ENCODE assay signal across 11 cellular contexts in genomic region chr6:67630146-67630545, GRCh38.
A peak's percentile ranks its signal among the peaks of the same experiment; 100 is the strongest.
DNase-seq lines count a peak whose midpoint lies in the region; FAIRE-seq and TF ChIP-seq lines count a peak whose summit lies in the region.
"Had no signal": no experiment of that assay in that cellular context is flagged by ENCODE, and none has a peak within 500 bp of the region (broad histone marks: within the 10 kb centered on the region; RNA-seq: fewer than 3 reads in every experiment).

No MANE protein-coding gene starts in this region.

- TF ChIP-seq EP300 in ovary (IDR thresholded peaks at IDR 0.05): no peak

- peak; percentile 98 for FAIRE-seq in H54 (lab: Jason Lieb, UNC)
- FAIRE-seq in RCC 7860 (lab: Jason Lieb, UNC): peak; percentile 73
- FAIRE-seq in endothelial cell of umbilical vein (lab: Jason Lieb, UNC): peak; percentile 69

- H3K9me3 ChIP-seq in endothelial cell of umbilical vein (replicated peaks; ENCODE audit: control insufficient read depth, insufficient read depth, low read length) (peaks cover 5% of the 10 kb centered on the region), ovary (no peaks in the 10 kb centered on the region)

- H3K9me1 ChIP-seq in endothelial cell of umbilical vein (replicated peaks; ENCODE audit: control insufficient read depth, extremely low read depth, insufficient read depth, low read length): no peaks in the 10 kb centered on the region

- dilution Hi-C loops in endothelial cell of umbilical vein (cut with MboI; ENCODE audit: extremely low pct_ligation_motif_present, low sequenced_read_pairs): no loop called here

- no TSS peak for BruUV-seq in endothelial cell of umbilical vein (replicated peaks; lab: Mats Ljungman, UMichigan)

- H3K4me3 ChIP-seq in endothelial cell of umbilical vein (replicated peaks in 1 of 3; ENCODE audit: insufficient read depth in 1 of 3, low read depth in 1 of 3, low read length in 3 of 3) (no peak overlapping the region), ovary (no peak overlapping the region)

- H3K27ac ChIP-seq in endothelial cell of umbilical vein (ENCODE audit: insufficient read depth, low read depth, low read length) (peak overlapping the region; percentile 62), ovary (no peak overlapping the region)

- TF ChIP-seq CTCF in endothelial cell of umbilical vein (IDR thresholded peaks at IDR 0.05; ENCODE audit: extremely low read depth in 1 of 2, insufficient read depth in 1 of 2, low read depth in 1 of 2, low read length in 2 of 2) (no peak), ovary (IDR thresholded peaks at IDR 0.05) (no peak)

- H3K9ac ChIP-seq in endothelial cell of umbilical vein (replicated peaks; ENCODE audit: extremely low read depth, insufficient read depth, low read length): no peak overlapping the region

- H2AFZ ChIP-seq in endothelial cell of umbilical vein (ENCODE audit: low read depth, low read length): no peak overlapping the region

- TF ChIP-seq POLR2A in H54 (IDR thresholded peaks at IDR 0.05; ENCODE audit: low read depth, low read length) (no peak), endothelial cell of umbilical vein (IDR thresholded peaks at IDR 0.05; ENCODE audit: low read depth, low read length) (no peak), ovary (IDR thresholded peaks at IDR 0.05) (no peak)

- DNase-seq in H54 (ENCODE audit: insufficient read length, low spot score) (no peak), RCC 7860 (ENCODE audit: low spot score) (peak; percentile 49), endothelial cell of umbilical vein (ENCODE audit: low read depth, low spot score) (peak; percentile 53), pulmonary artery endothelial cell (ENCODE audit: low read depth, low spot score) (peak; percentile 49), epidermal melanocyte (ENCODE audit: insufficient read length, low spot score) (no peak), NCI-H1436 treated with DMSO at 0.1 percent for 48 hours (lab: John Stamatoyannopoulos, UW) (no peak), ovary (no peak), NCI-H2171 treated with DMSO at 0.1 percent for 48 hours (lab: John Stamatoyannopoulos, UW) (no peak)
- DNase-seq: activated effector memory CD4-positive, alpha-beta T cell treated with anti-CD3 and anti-CD28 coated beads, Interleukin-2, amount 50 U/mL, for 16 hours; DMS79; H9 had no signal

- H3K27me3 ChIP-seq in endothelial cell of umbilical vein (ENCODE audit: control insufficient read depth in 2 of 2, insufficient read depth in 2 of 2, low read length in 2 of 2) (no peaks in the 10 kb centered on the region), ovary (no peaks in the 10 kb centered on the region)

- H3K36me3 ChIP-seq in endothelial cell of umbilical vein (ENCODE audit: control insufficient read depth in 2 of 2, extremely low read depth in 1 of 2, insufficient read depth in 2 of 2, low read length in 2 of 2) (no peaks in the 10 kb centered on the region), ovary (no peaks in the 10 kb centered on the region)

- intact Hi-C loops in endothelial cell of umbilical vein (cut with micrococcal nuclease) (loop anchor here (1.0 to 5.0 kb wide), 2 partner anchors 10 to 137 kb away; no protein-coding TSS in a partner anchor), ovary (cut with DNase I) (no loop called here)

- no peaks in the 10 kb centered on the region for H4K20me1 ChIP-seq in endothelial cell of umbilical vein (replicated peaks; ENCODE audit: control insufficient read depth, extremely low read depth, insufficient read depth, low read length)

- 3 to 5% (median 4%) methylated on average over 2 of the region's 2 CpGs for WGBS in ovary, 3 donors

- H3K4me1 ChIP-seq in endothelial cell of umbilical vein (ENCODE audit: control insufficient read depth, extremely low read depth, insufficient read depth, low read length) (peaks cover 16% of the 10 kb centered on the region), ovary (ENCODE audit: insufficient read depth) (no peaks in the 10 kb centered on the region)

- POLR2A ChIA-PET in endothelial cell of umbilical vein (lab: Charles Lee): no interaction called here

- peak overlapping the region; percentile 39 for H3K4me2 ChIP-seq in endothelial cell of umbilical vein (ENCODE audit: insufficient read depth, low read length)

- H3K79me2 ChIP-seq in endothelial cell of umbilical vein (ENCODE audit: control insufficient read depth, insufficient read depth, low read length): no peaks in the 10 kb centered on the region

- CTCF ChIA-PET in endothelial cell of umbilical vein (lab: Charles Lee): interaction anchor here (1.0 to 1.2 kb wide), 2 partner anchors 10 to 23 kb away, joined by 3 to 4 read pairs; no protein-coding TSS in a partner anchor

TF ChIP-seq in endothelial cell of umbilical vein, 7 proteins besides CTCF, POLR2A, EP300 and RAD21:
- TF ChIP-seq FOS (IDR thresholded peaks at IDR 0.05; ENCODE audit: borderline replicate concordance, insufficient read depth, low read length) (peak; percentile 92), MAX (IDR thresholded peaks at IDR 0.05; ENCODE audit: insufficient read depth, insufficient read length) (no peak), MYC (IDR thresholded peaks at IDR 0.05; ENCODE audit: low read depth, low read length) (no peak), GATA2 (IDR thresholded peaks at IDR 0.05; ENCODE audit: insufficient read depth, insufficient read length, low read depth, low read length) (peak; percentile 48), JUN (IDR thresholded peaks at IDR 0.05; ENCODE audit: borderline replicate concordance, insufficient read depth, insufficient read length, low read depth) (peak; percentile 47), EZH2 (IDR thresholded peaks at IDR 0.05; ENCODE audit: borderline replicate concordance, low read depth, low read length, severe bottlenecking) (no peak), POLR2AphosphoS5 (IDR thresholded peaks at IDR 0.05; ENCODE audit: insufficient read depth, low read depth, low read length) (no peak)

Comparison
In these comparisons a context has a peak if more than half of its experiments do, and no peak if none do; other contexts are left out.
1. DNase-seq: peak in RCC 7860 (single experiment), endothelial cell of umbilical vein (single experiment) and pulmonary artery endothelial cell (single experiment); none in H54 (single experiment), epidermal melanocyte (single experiment), NCI-H1436 treated with DMSO at 0.1 percent for 48 hours (single experiment), ovary (0 of 5) and NCI-H2171 treated with DMSO at 0.1 percent for 48 hours (single experiment).